11 cellular contexts compared by ENCODE assay signal in the genomic region with DNA sequence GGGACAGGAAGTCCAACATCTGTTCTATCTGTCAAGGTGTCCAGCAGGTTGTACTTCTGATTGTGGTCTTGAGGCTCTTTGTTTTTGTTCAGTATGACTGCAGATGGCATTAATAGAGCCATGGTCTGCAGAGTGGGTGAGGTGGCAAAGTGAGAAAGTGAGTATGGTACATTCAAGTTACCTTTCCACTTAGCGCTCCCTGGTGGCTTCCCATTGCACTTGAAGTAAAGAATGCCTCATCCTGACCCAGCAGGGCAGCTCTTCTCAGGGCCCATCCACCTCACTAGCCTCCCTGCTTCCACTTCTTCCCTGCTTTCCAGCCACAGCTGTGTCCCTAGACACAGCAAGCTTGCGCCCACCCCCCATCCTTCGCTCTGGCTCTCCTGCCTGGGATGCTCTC.
DNase-seq lines count a peak whose midpoint lies in the region; ATAC-seq and TF ChIP-seq lines count a peak whose summit lies in the region.
"Had no signal": no experiment of that assay in that cellular context is flagged by ENCODE, and none has a peak within 500 bp of the region (broad histone marks: within the 10 kb centered on the region; RNA-seq: fewer than 3 reads in every experiment).

No MANE protein-coding gene starts in this region.

- no peak overlapping the region for H3K27ac ChIP-seq in psoas muscle
- H3K27ac ChIP-seq: ascending aorta, thoracic aorta had no signal

- 92 to 97% (median 95%) methylated on average over 3 of the region's 3 CpGs for WGBS in psoas muscle, 3 donors

- intact Hi-C loops in natural killer cell (cut with micrococcal nuclease) (no loop called here), psoas muscle (cut with DNase I) (no loop called here)

- no peaks in the 10 kb centered on the region for H3K27me3 ChIP-seq in psoas muscle (ENCODE audit: insufficient read depth in 3 of 3, low read length in 2 of 3)
- H3K27me3 ChIP-seq: ascending aorta had no signal

- peak; percentile 9 for DNase-seq in SKM-1 (lab: John Stamatoyannopoulos, UW; ENCODE audit: unreplicated experiment)
- no peak for DNase-seq in SKM-1 treated with dmso at 0.1 percent for 144 hours (lab: John Stamatoyannopoulos, UW; ENCODE audit: unreplicated experiment)
- DNase-seq in NCI-H69 (lab: John Stamatoyannopoulos, UW) = peak; percentile 43
- DNase-seq in epithelial cell of esophagus (ENCODE audit: low read depth) = peak; percentile 46
- DNase-seq in stimulated activated CD4-positive, alpha-beta T cell treated with anti-CD3 and anti-CD28 coated beads, Interleukin-1b, Interleukin-23, amount 100 ng/mL, for 48 hours = peak; percentile 23
- no peak for DNase-seq in natural killer cell
- no peak for DNase-seq in psoas muscle
- no peak for DNase-seq in activated gamma-delta T cell (lab: John Stamatoyannopoulos, UW)

- H3K9me3 ChIP-seq in psoas muscle = no peaks in the 10 kb centered on the region
- H3K9me3 ChIP-seq: ascending aorta, thoracic aorta had no signal

- H3K36me3 ChIP-seq in psoas muscle (ENCODE audit: insufficient read depth in 1 of 2, low read depth in 1 of 2) = no peaks in the 10 kb centered on the region
- H3K36me3 ChIP-seq: ascending aorta, thoracic aorta had no signal

- no peak overlapping the region for H3K4me3 Mint-ChIP-seq in natural killer cell
- H3K4me3 Mint-ChIP-seq: nephron had no signal

- no peak for ATAC-seq in natural killer cell
- ATAC-seq in psoas muscle = no peak

- no peaks in the 10 kb centered on the region for H3K36me3 Mint-ChIP-seq in natural killer cell

- no peaks in the 10 kb centered on the region for H3K9me3 Mint-ChIP-seq in natural killer cell
- H3K9me3 Mint-ChIP-seq: nephron had no signal

- TF ChIP-seq CTCF in epithelial cell of esophagus (IDR thresholded peaks at IDR 0.05; ENCODE audit: insufficient read depth, low read depth, low read length, missing control alignments) = peak; percentile 25
- TF ChIP-seq CTCF in natural killer cell (IDR thresholded peaks at IDR 0.05) = no peak
- TF ChIP-seq CTCF in psoas muscle (IDR thresholded peaks at IDR 0.05) = no peak

- H3K27ac Mint-ChIP-seq in natural killer cell = no peak overlapping the region

- no peaks in the 10 kb centered on the region for H3K27me3 Mint-ChIP-seq in natural killer cell (ENCODE audit: low read depth in 2 of 2)

- no peak overlapping the region for H3K4me3 ChIP-seq in epithelial cell of esophagus (ENCODE audit: low read length)
- H3K4me3 ChIP-seq in psoas muscle = no peak overlapping the region
- H3K4me3 ChIP-seq: ascending aorta, thoracic aorta had no signal

- H3K4me1 ChIP-seq in psoas muscle = peaks cover 7% of the 10 kb centered on the region
- H3K4me1 ChIP-seq: ascending aorta had no signal

- H3K4me1 Mint-ChIP-seq in natural killer cell = peaks cover 14 to 23% of the 10 kb centered on the region in 2 donors

Comparison
In these comparisons a context has a peak if more than half of its experiments do, and no peak if none do; other contexts are left out.
1. DNase-seq: peak in SKM-1 (single experiment), NCI-H69 (single experiment), epithelial cell of esophagus (single experiment) and stimulated activated CD4-positive, alpha-beta T cell treated with anti-CD3 and anti-CD28 coated beads, Interleukin-1b, Interleukin-23, amount 100 ng/mL, for 48 hours (single experiment); none in SKM-1 treated with dmso at 0.1 percent for 144 hours (single experiment), natural killer cell (single experiment), psoas muscle (0 of 2) and activated gamma-delta T cell (single experiment).